In the genomic region with DNA sequence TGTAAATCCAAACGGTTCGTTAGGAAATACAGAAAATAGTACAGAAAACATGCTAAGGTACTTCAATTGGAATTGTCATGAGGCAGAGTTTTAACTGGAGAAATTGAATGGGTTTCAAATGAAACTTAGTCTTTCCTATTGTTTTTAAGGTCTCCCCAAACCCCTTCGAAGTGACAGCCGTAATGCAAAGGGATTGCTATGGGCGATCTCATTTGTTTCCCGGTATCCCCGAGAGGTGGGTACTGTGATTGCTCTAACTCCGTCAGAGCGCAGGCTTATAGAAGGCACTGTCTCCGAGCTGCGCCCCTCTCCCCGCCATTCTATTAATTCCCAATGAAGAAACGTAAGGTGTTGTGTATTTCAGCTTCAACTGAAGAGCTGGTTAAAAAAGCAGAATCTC, we compare ENCODE assay signal across 1 cellular context.
TF ChIP-seq lines count a peak whose summit lies in the region.

No MANE protein-coding gene starts in this region.

TF ChIP-seq in H1, 55 proteins besides CTCF, POLR2A, EP300 and RAD21 (continued from another document):
- TF ChIP-seq, protein P1, sequence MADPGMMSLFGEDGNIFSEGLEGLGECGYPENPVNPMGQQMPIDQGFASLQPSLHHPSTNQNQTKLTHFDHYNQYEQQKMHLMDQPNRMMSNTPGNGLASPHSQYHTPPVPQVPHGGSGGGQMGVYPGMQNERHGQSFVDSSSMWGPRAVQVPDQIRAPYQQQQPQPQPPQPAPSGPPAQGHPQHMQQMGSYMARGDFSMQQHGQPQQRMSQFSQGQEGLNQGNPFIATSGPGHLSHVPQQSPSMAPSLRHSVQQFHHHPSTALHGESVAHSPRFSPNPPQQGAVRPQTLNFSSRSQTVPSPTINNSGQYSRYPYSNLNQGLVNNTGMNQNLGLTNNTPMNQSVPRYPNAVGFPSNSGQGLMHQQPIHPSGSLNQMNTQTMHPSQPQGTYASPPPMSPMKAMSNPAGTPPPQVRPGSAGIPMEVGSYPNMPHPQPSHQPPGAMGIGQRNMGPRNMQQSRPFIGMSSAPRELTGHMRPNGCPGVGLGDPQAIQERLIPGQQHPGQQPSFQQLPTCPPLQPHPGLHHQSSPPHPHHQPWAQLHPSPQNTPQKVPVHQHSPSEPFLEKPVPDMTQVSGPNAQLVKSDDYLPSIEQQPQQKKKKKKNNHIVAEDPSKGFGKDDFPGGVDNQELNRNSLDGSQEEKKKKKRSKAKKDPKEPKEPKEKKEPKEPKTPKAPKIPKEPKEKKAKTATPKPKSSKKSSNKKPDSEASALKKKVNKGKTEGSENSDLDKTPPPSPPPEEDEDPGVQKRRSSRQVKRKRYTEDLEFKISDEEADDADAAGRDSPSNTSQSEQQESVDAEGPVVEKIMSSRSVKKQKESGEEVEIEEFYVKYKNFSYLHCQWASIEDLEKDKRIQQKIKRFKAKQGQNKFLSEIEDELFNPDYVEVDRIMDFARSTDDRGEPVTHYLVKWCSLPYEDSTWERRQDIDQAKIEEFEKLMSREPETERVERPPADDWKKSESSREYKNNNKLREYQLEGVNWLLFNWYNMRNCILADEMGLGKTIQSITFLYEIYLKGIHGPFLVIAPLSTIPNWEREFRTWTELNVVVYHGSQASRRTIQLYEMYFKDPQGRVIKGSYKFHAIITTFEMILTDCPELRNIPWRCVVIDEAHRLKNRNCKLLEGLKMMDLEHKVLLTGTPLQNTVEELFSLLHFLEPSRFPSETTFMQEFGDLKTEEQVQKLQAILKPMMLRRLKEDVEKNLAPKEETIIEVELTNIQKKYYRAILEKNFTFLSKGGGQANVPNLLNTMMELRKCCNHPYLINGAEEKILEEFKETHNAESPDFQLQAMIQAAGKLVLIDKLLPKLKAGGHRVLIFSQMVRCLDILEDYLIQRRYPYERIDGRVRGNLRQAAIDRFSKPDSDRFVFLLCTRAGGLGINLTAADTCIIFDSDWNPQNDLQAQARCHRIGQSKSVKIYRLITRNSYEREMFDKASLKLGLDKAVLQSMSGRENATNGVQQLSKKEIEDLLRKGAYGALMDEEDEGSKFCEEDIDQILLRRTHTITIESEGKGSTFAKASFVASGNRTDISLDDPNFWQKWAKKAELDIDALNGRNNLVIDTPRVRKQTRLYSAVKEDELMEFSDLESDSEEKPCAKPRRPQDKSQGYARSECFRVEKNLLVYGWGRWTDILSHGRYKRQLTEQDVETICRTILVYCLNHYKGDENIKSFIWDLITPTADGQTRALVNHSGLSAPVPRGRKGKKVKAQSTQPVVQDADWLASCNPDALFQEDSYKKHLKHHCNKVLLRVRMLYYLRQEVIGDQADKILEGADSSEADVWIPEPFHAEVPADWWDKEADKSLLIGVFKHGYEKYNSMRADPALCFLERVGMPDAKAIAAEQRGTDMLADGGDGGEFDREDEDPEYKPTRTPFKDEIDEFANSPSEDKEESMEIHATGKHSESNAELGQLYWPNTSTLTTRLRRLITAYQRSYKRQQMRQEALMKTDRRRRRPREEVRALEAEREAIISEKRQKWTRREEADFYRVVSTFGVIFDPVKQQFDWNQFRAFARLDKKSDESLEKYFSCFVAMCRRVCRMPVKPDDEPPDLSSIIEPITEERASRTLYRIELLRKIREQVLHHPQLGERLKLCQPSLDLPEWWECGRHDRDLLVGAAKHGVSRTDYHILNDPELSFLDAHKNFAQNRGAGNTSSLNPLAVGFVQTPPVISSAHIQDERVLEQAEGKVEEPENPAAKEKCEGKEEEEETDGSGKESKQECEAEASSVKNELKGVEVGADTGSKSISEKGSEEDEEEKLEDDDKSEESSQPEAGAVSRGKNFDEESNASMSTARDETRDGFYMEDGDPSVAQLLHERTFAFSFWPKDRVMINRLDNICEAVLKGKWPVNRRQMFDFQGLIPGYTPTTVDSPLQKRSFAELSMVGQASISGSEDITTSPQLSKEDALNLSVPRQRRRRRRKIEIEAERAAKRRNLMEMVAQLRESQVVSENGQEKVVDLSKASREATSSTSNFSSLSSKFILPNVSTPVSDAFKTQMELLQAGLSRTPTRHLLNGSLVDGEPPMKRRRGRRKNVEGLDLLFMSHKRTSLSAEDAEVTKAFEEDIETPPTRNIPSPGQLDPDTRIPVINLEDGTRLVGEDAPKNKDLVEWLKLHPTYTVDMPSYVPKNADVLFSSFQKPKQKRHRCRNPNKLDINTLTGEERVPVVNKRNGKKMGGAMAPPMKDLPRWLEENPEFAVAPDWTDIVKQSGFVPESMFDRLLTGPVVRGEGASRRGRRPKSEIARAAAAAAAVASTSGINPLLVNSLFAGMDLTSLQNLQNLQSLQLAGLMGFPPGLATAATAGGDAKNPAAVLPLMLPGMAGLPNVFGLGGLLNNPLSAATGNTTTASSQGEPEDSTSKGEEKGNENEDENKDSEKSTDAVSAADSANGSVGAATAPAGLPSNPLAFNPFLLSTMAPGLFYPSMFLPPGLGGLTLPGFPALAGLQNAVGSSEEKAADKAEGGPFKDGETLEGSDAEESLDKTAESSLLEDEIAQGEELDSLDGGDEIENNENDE (IDR thresholded peaks at IDR 0.05; ENCODE audit: insufficient replicate concordance, low read length): no peak
- TF ChIP-seq SP4 (IDR thresholded peaks at IDR 0.05; ENCODE audit: low read length) (no peak), CBX8 (IDR thresholded peaks at IDR 0.05; ENCODE audit: borderline replicate concordance, low read depth, low read length) (no peak), SIRT6 (IDR thresholded peaks at IDR 0.05; ENCODE audit: low read length) (no peak), KDM1A (IDR thresholded peaks at IDR 0.05; ENCODE audit: borderline replicate concordance, low read length) (no peak), RBBP5 (IDR thresholded peaks at IDR 0.05; ENCODE audit: borderline replicate concordance, low read depth, low read length) (no peak)
